In genomic region chr3:171165499-171165921, GRCh38 we compare ENCODE assay signal across 11 cellular contexts.
DNase-seq lines count a peak whose midpoint lies in the region; ATAC-seq lines count a peak whose summit lies in the region.
"Had no signal": no experiment of that assay in that cellular context is flagged by ENCODE, and none has a peak within 500 bp of the region (broad histone marks: within the 10 kb centered on the region; RNA-seq: fewer than 3 reads in every experiment).

No MANE protein-coding gene starts in this region.

- ATAC-seq in GM18498 (IDR thresholded peaks at IDR 0.05; ENCODE audit: unreplicated experiment), result peak; percentile 74
- ATAC-seq in GM21447 (IDR thresholded peaks at IDR 0.05; ENCODE audit: unreplicated experiment), result peak; percentile 57
- no peak for ATAC-seq in GM18858 (IDR thresholded peaks at IDR 0.05; ENCODE audit: unreplicated experiment)

- DNase-seq in Kasumi-1 (lab: John Stamatoyannopoulos, UW) (peak; percentile 8 to 22), iPS DF 19.7 (ENCODE audit: low read depth, low spot score) (peak; percentile 28), hypothalamus (lab: John Stamatoyannopoulos, UW) (no peak), kidney glomerular epithelial cell (lab: John Stamatoyannopoulos, UW) (no peak)
- no peak for DNase-seq in stimulated activated naive CD4-positive, alpha-beta T cell treated with Interleukin-2 at 50 U/mL for 16 hours (lab: John Stamatoyannopoulos, UW)
- DNase-seq: cerebellar nuclear complex, naive B cell, NCI-H1417 treated with DMSO at 0.1 percent for 48 hours had no signal

Comparison
In these comparisons a context has a peak if more than half of its experiments do, and no peak if none do; other contexts are left out.
1. DNase-seq: peak in Kasumi-1 (2 of 2) and iPS DF 19.7 (single experiment); none in hypothalamus (0 of 51), kidney glomerular epithelial cell (single experiment) and stimulated activated naive CD4-positive, alpha-beta T cell treated with Interleukin-2 at 50 U/mL for 16 hours (single experiment).